In the genomic region with DNA sequence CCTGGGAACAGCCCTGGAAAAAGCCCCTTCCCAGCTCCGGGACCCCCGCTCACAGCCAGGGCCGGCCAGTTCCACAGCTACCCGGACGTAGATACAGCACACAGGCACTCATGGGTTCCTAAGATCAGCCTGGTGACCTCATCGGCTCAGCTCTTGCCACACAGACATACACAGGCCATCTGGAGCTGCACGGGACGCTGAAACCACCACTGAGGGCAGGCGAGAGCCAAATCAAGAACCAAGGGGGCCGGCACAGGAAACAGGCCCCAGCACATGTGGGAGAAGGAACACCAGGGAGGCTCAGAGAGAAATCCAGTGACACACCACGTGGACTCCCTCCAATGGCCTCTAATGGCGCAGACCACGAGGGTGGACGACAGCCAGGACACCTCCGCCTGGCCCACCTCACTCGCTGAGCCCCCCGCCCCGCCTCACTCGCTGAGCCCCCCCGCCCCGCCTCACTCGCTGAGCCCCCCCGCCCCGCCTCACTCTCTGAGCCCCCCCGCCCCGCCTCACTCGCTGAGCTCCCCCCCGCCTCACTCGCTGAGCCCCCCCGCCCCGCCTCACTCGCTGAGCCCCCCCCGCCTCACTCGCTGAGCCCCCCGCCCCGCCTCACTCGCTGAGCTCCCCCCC, we compare ENCODE assay signal across 8 cellular contexts.
DNase-seq lines count a peak whose midpoint lies in the region; ATAC-seq and TF ChIP-seq lines count a peak whose summit lies in the region.

No MANE protein-coding gene starts in this region.

- H3K27me3 ChIP-seq in iPS-18a (ENCODE audit: control insufficient read depth, insufficient read depth, low read length): no peaks in the 10 kb centered on the region
- H3K27me3 ChIP-seq in vagina: no peaks in the 10 kb centered on the region

- no peak overlapping the region for H3K27ac ChIP-seq in iPS-18a (ENCODE audit: low read length)
- peak overlapping the region; percentile 83 for H3K27ac ChIP-seq in vagina

- ATAC-seq in WTC11: peak; percentile 51
- ATAC-seq in GM19455 (IDR thresholded peaks at IDR 0.05; ENCODE audit: unreplicated experiment): no peak

- DNase-seq in Daoy (ENCODE audit: low read depth) (peak; percentile 97), WTC11 (ENCODE audit: low spot score) (no peak), vagina (ENCODE audit: extremely low spot score in 2 of 2) (peak in 1 of 2 donors; percentile 95), SIG-M5 treated with dmso at 0.1 percent for 504 hours (lab: John Stamatoyannopoulos, UW; ENCODE audit: unreplicated experiment) (no peak)
- no peak for DNase-seq in activated naive CD4-positive, alpha-beta T cell treated with anti-CD3 and anti-CD28 coated beads, Interleukin-2, amount 50 U/mL, for 16 hours

- CTCF ChIA-PET in WTC11 (lab: Charles Lee): interaction anchor here (0.7 to 1.0 kb wide), 3 partner anchors 27 to 69 kb away, joined by 3 to 4 read pairs (median 3); no protein-coding TSS in a partner anchor

- H3K36me3 ChIP-seq in iPS-18a (ENCODE audit: control insufficient read depth, low read depth, low read length) (no peaks in the 10 kb centered on the region), vagina (no peaks in the 10 kb centered on the region)

- H3K9me3 Mint-ChIP-seq in IgD-negative memory B cell: no peaks in the 10 kb centered on the region
- no peaks in the 10 kb centered on the region for H3K9me3 Mint-ChIP-seq in WTC11

- H3K27me3 Mint-ChIP-seq in IgD-negative memory B cell (no peaks in the 10 kb centered on the region), WTC11 (ENCODE audit: low read depth) (no peaks in the 10 kb centered on the region)

- peak overlapping the region; percentile 27 for H3K4me3 ChIP-seq in iPS-18a (ENCODE audit: low read length)
- no peak overlapping the region for H3K4me3 ChIP-seq in vagina

- H3K27ac Mint-ChIP-seq in IgD-negative memory B cell (peak overlapping the region; percentile 87 to 94 (median 93)), WTC11 (peak overlapping the region; percentile 88; the same call in 1 of the 2 replicates)

- peak overlapping the region in 2 of 4 donors; percentile 62 to 68 for H3K4me3 Mint-ChIP-seq in IgD-negative memory B cell
- peak overlapping the region; percentile 66 for H3K4me3 Mint-ChIP-seq in WTC11

- no peak for TF ChIP-seq POLR2A in vagina (IDR thresholded peaks at IDR 0.05)

- peaks cover 4% of the 10 kb centered on the region for H3K36me3 Mint-ChIP-seq in IgD-negative memory B cell
- no peaks in the 10 kb centered on the region for H3K36me3 Mint-ChIP-seq in WTC11

- H3K4me1 ChIP-seq in iPS-18a (ENCODE audit: control insufficient read depth, low read depth, low read length) (peaks cover 8% of the 10 kb centered on the region), vagina (peaks cover 31% of the 10 kb centered on the region)

- no peaks in the 10 kb centered on the region for H3K9me3 ChIP-seq in iPS-18a (ENCODE audit: control insufficient read depth, low read depth, low read length)
- no peaks in the 10 kb centered on the region for H3K9me3 ChIP-seq in vagina

- intact Hi-C loops in vagina (cut with DNase I): no loop called here

- POLR2A ChIA-PET in WTC11 (lab: Charles Lee): no interaction called here

- TF ChIP-seq CTCF in WTC11 (IDR thresholded peaks at IDR 0.05) (no peak), vagina (IDR thresholded peaks at IDR 0.05) (no peak)

- peak overlapping the region; percentile 32 for H3K9ac ChIP-seq in iPS-18a (ENCODE audit: low read length)

- peaks cover 32 to 33% (median 32%) of the 10 kb centered on the region in 3 donors for H3K4me1 Mint-ChIP-seq in IgD-negative memory B cell
- peaks cover 23% of the 10 kb centered on the region for H3K4me1 Mint-ChIP-seq in WTC11

TF ChIP-seq in WTC11, 78 proteins besides CTCF, POLR2A, EP300 and RAD21:
- TF ChIP-seq PRRX2 (CRISPR knock-in tag; IDR thresholded peaks at IDR 0.05): no peak
- TF ChIP-seq FOXP1 (CRISPR knock-in tag; IDR thresholded peaks at IDR 0.05; ENCODE audit: borderline replicate concordance): no peak
- no peak for TF ChIP-seq GTF2I (CRISPR knock-in tag; conservative IDR thresholded peaks at IDR 0.05)
- TF ChIP-seq JUN (CRISPR knock-in tag; IDR thresholded peaks at IDR 0.05): no peak
- no peak for TF ChIP-seq ZNF423 (CRISPR knock-in tag; IDR thresholded peaks at IDR 0.05)
- no peak for TF ChIP-seq IRF2 (CRISPR knock-in tag; IDR thresholded peaks at IDR 0.05; ENCODE audit: borderline replicate concordance, low read depth)
- no peak for TF ChIP-seq ZNF671 (CRISPR knock-in tag; IDR thresholded peaks at IDR 0.05)
TF ChIP-seq in WTC11: peak in this region for 0.
